8 cellular contexts compared by ENCODE assay signal in genomic region chr6:85642774-85643529, GRCh38. TPM values are rescaled to one million over a fixed set of nuclear protein-coding genes. Genes with fewer than 3 reads are reported as not detected.
DNase-seq lines count a peak whose midpoint lies in the region; ATAC-seq, FAIRE-seq and TF ChIP-seq lines count a peak whose summit lies in the region.

Gene SYNCRIP, minus strand, starts transcription at chr6:85642886. Its CDS starts 1,447 bp downstream, at chr6:85641439.

- H3K4me1 ChIP-seq in pancreas (peaks cover 6 to 32% (median 27%) of the 10 kb centered on the region in 3 donors), thyroid gland (peaks cover 39 to 47% of the 10 kb centered on the region in 2 donors)

- H3K9me3 ChIP-seq in pancreas (no peaks in the 10 kb centered on the region), thyroid gland (no peaks in the 10 kb centered on the region)

- WGBS in pancreas, 2 donors, result 1 to 2% methylated on average over 69 to 74 of the region's 76 CpGs
- 1% methylated on average over 41 to 51 of the region's 76 CpGs for WGBS in thyroid gland, 2 donors

- TF ChIP-seq POLR2A in GM12891 (IDR thresholded peaks at IDR 0.05; ENCODE audit: low read depth, low read length), result peak; percentile 95
- peak; percentile 69 to 96 for TF ChIP-seq POLR2A in thyroid gland (IDR thresholded peaks at IDR 0.05)

- intact Hi-C loops in Right ventricle myocardium inferior (cut with DNase I), result loop anchor here (1.0 to 10.0 kb wide), 3 partner anchors 35 to 222 kb away; no protein-coding TSS in a partner anchor
- intact Hi-C loops in pancreas (cut with DNase I), result loop anchor here in 2 of 3 donors (5.0 kb wide), 1 partner anchor 34 kb away; no protein-coding TSS in a partner anchor
- intact Hi-C loops in thyroid gland (cut with DNase I), result loop anchor here (2.0 to 5.0 kb wide), 2 partner anchors 36 to 51 kb away; partner anchors contain the start of gene SNX14

- H3K4me3 ChIP-seq in pancreas (peak within 1 kb of the TSS; percentile 49 to 97 (median 90)), thyroid gland (replicated peaks in 1 of 3) (peak within 1 kb of the TSS; percentile 90 to 99 (median 97))

- peak; percentile 98 for FAIRE-seq in GM12891 (lab: Jason Lieb, UNC)
- FAIRE-seq in pancreas (lab: Jason Lieb, UNC), result no peak

- no peak for TF ChIP-seq CTCF in pancreas (IDR thresholded peaks at IDR 0.05)
- TF ChIP-seq CTCF in thyroid gland (IDR thresholded peaks at IDR 0.05), result no peak

- peaks cover 0 to 20% (median 0%) of the 10 kb centered on the region in 3 donors for H3K36me3 ChIP-seq in pancreas
- peaks cover 7 to 16% of the 10 kb centered on the region in 2 donors for H3K36me3 ChIP-seq in thyroid gland

- peak; percentile 79 for ATAC-seq in HG02798 (IDR thresholded peaks at IDR 0.05; ENCODE audit: poor library complexity, unreplicated experiment)
- ATAC-seq in Right ventricle myocardium inferior, result peak; percentile 94
- ATAC-seq in pancreas, result peak; percentile 81 to 89 (median 84)

- H3K27me3 ChIP-seq in pancreas (no peaks in the 10 kb centered on the region), thyroid gland (no peaks in the 10 kb centered on the region)

- DNase-seq in GM12891 (ENCODE audit: insufficient read length, low spot score), result peak; percentile 80
- DNase-seq in NCI-H1417 treated with DMSO at 0.1 percent for 48 hours (lab: John Stamatoyannopoulos, UW), result peak; percentile 90
- peak; percentile 94 to 95 for DNase-seq in SW 1271 (lab: John Stamatoyannopoulos, UW)
- peak; percentile 98 for DNase-seq in activated naive CD8-positive, alpha-beta T cell treated with anti-CD3 and anti-CD28 coated beads, Interleukin-2, amount 50 U/mL, for 16 hours (ENCODE audit: low read depth, low spot score)
- DNase-seq in Right ventricle myocardium inferior (ENCODE audit: missing footprints), result peak; percentile 99
- peak; percentile 98 to 100 (median 99) for DNase-seq in pancreas
- DNase-seq in thyroid gland, result peak; percentile 98 to 99

- peak within 1 kb of the TSS; percentile 97 to 99 (median 99) for H3K27ac ChIP-seq in pancreas
- H3K27ac ChIP-seq in thyroid gland, result peak within 1 kb of the TSS; percentile 98 to 99 (median 99)

TF ChIP-seq in GM12891, 5 proteins besides CTCF, POLR2A, EP300 and RAD21:
- TF ChIP-seq POLR2AphosphoS5 (IDR thresholded peaks at IDR 0.05; ENCODE audit: low read depth, low read length) (peak; percentile 92), POU2F2 (IDR thresholded peaks at IDR 0.05; ENCODE audit: low read depth, low read length) (peak; percentile 44), PAX5 (IDR thresholded peaks at IDR 0.05; ENCODE audit: insufficient read depth, low read length, severe bottlenecking) (no peak), SPI1 (IDR thresholded peaks at IDR 0.05; ENCODE audit: low read depth, low read length) (peak; percentile 17; the same call in 1 of the 2 replicates), TAF1 (IDR thresholded peaks at IDR 0.05; ENCODE audit: low read depth, low read length) (peak; percentile 67)

RNA-seq across cellular contexts. Expression of gene SYNCRIP, which starts in this region (rescaled TPM):
- 63.3 TPM for polyA plus RNA-seq in GM12891 (2012; ENCODE audit: low read depth, missing spikeins)
- 53.0 TPM for total RNA-seq in Right ventricle myocardium inferior
- total RNA-seq in pancreas, result 10 to 100 TPM; 23.3 to 48.9 (median 43.5) TPM
- polyA plus RNA-seq in pancreas, result 10 to 100 TPM; 14.6 to 22.2 TPM
- total RNA-seq in thyroid gland, result 100 to 1,000 TPM; 107 to 144 (median 125) TPM

Comparison
In these comparisons a context has a peak if more than half of its experiments do, and no peak if none do; other contexts are left out.
1. Peak in every context shown above with its lines: DNase-seq, ATAC-seq, H3K4me3 ChIP-seq and H3K27ac ChIP-seq.